19 cellular contexts compared by ENCODE assay signal in the genomic region with DNA sequence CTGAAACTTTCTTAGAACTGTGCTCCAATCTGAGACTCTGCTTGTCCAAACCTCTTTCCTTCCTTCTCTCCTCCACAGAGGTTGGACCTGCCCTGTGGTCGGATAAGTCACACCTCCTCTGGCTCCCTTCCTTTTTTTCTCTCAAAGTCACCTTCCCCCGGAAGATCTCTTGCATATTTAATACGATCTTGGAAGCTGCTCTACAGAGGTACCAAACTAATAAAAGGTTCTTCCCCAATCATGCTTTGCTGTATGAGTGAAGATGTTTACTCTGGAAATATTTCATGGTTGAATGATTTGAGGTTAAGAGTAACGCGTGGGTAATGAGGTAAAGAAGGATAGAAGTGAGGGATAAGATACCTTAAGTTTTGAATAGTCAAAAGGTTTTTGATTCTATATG.
DNase-seq lines count a peak whose midpoint lies in the region; FAIRE-seq and TF ChIP-seq lines count a peak whose summit lies in the region.
"Had no signal": no experiment of that assay in that cellular context is flagged by ENCODE, and none has a peak within 500 bp of the region (broad histone marks: within the 10 kb centered on the region; RNA-seq: fewer than 3 reads in every experiment).

No MANE protein-coding gene starts in this region.

- no peaks in the 10 kb centered on the region for H3K27me3 ChIP-seq in bronchial epithelial cell (ENCODE audit: control insufficient read depth, insufficient read depth, low read length)
- H3K27me3 ChIP-seq: BE2C had no signal

- H3K4me3 ChIP-seq in bronchial epithelial cell (ENCODE audit: low read depth, low read length), result no peak overlapping the region
- H3K4me3 ChIP-seq: GM23338 had no signal

- H3K36me3 ChIP-seq in bronchial epithelial cell (ENCODE audit: control insufficient read depth, insufficient read depth, low read length), result no peaks in the 10 kb centered on the region
- H3K36me3 ChIP-seq: BE2C had no signal

- FAIRE-seq in bronchial epithelial cell (lab: Jason Lieb, UNC), result no peak
- FAIRE-seq: GM12892, GM18507, H54 had no signal

- TF ChIP-seq CTCF in bronchial epithelial cell (IDR thresholded peaks at IDR 0.05; ENCODE audit: insufficient read depth, low read length, severe bottlenecking), result no peak

- DNase-seq in NCI-H2171 treated with DMSO at 0.1 percent for 48 hours (lab: John Stamatoyannopoulos, UW), result peak; percentile 3
- DNase-seq in NCI-H2171 (lab: John Stamatoyannopoulos, UW), result no peak
- peak; percentile 20 for DNase-seq in bronchial epithelial cell (ENCODE audit: low read depth)
- peak; percentile 0 for DNase-seq in glomerular visceral epithelial cell (ENCODE audit: extremely low spot score)
- DNase-seq in stimulated activated CD4-positive, alpha-beta T cell treated with anti-CD3 and anti-CD28 coated beads, Interleukin-1b, Interleukin-23, amount 100 ng/mL, for 48 hours, result no peak
- DNase-seq in activated CD4-positive, alpha-beta T cell treated with anti-CD3 and anti-CD28 coated beads for 48 hours, result no peak
- DNase-seq: ACHN; BE2C; C1 segment of cervical spinal cord; CD4-positive, CD25-positive, alpha-beta regulatory T cell; CD8-positive, alpha-beta memory T cell; COR-L47; DMS 273 treated with DMSO at 0.1 percent for 48 hours; DMS53; GDM1 had no signal

Comparison
In these comparisons a context has a peak if more than half of its experiments do, and no peak if none do; other contexts are left out.
1. DNase-seq: peak in NCI-H2171 treated with DMSO at 0.1 percent for 48 hours (single experiment), bronchial epithelial cell (single experiment) and glomerular visceral epithelial cell (single experiment); none in NCI-H2171 (single experiment), stimulated activated CD4-positive, alpha-beta T cell treated with anti-CD3 and anti-CD28 coated beads, Interleukin-1b, Interleukin-23, amount 100 ng/mL, for 48 hours (single experiment) and activated CD4-positive, alpha-beta T cell treated with anti-CD3 and anti-CD28 coated beads for 48 hours (single experiment).